22 cellular contexts compared by ENCODE assay signal in genomic region chr2:169493360-169493759, GRCh38. TPM values are rescaled to one million over a fixed set of nuclear protein-coding genes. Genes with fewer than 3 reads are reported as not detected.
DNase-seq lines count a peak whose midpoint lies in the region; ATAC-seq, FAIRE-seq and TF ChIP-seq lines count a peak whose summit lies in the region.
"Had no signal": no experiment of that assay in that cellular context is flagged by ENCODE, and none has a peak within 500 bp of the region (broad histone marks: within the 10 kb centered on the region; RNA-seq: fewer than 3 reads in every experiment).

No MANE protein-coding gene starts in this region.

- TF ChIP-seq CTCF in HepG2 (CRISPR knock-in tag; IDR thresholded peaks at IDR 0.05) (no peak), psoas muscle (IDR thresholded peaks at IDR 0.05) (no peak), mammary epithelial cell (conservative IDR thresholded peaks at IDR 0.05 in 1 of 2, IDR thresholded peaks at IDR 0.05 in 1 of 2; ENCODE audit: extremely low read depth in 1 of 2, insufficient read depth in 1 of 2, low read depth in 1 of 2, low read length in 2 of 2) (no peak)

- peak; percentile 45 for DNase-seq in HuH-7 (ENCODE audit: low spot score)
- DNase-seq in NCI-H526 treated with DMSO at 0.1 percent for 48 hours (lab: John Stamatoyannopoulos, UW), result peak; percentile 22
- peak; percentile 58 for DNase-seq in HepG2 (ENCODE audit: low spot score)
- DNase-seq in psoas muscle, result no peak
- no peak for DNase-seq in epidermal melanocyte (ENCODE audit: insufficient read length, low spot score)
- DNase-seq in activated CD4-positive, alpha-beta T cell treated with anti-CD3 and anti-CD28 coated beads for 36 hours, result no peak
- no peak for DNase-seq in mammary epithelial cell
- no peak for DNase-seq in NCI-H69 (lab: John Stamatoyannopoulos, UW)
- DNase-seq: Caco-2; CD4-positive, CD25-positive, alpha-beta regulatory T cell; CD8-positive, alpha-beta T cell; DMS153; DND-41; GM23248; H7; HCEC 1CT had no signal

- CTCF ChIA-PET in HepG2 (lab: Yijun Ruan, JAX; ENCODE audit: low intra/inter-chr PET ratio, low total read pairs), result no interaction called here
- CTCF ChIA-PET in activated CD4-positive, alpha-beta T cell treated with anti-CD3 and anti-CD28 coated beads for 36 hours (lab: Charles Lee), result interaction anchor here (1.0 kb wide), 1 partner anchor 11 kb away, joined by 4 read pairs; no protein-coding TSS in a partner anchor
- CTCF ChIA-PET in mammary epithelial cell (lab: Charles Lee; ENCODE audit: low non-redundant PET), result no interaction called here

- H3K4me1 Mint-ChIP-seq in activated CD4-positive, alpha-beta T cell treated with anti-CD3 and anti-CD28 coated beads for 36 hours, result no peaks in the 10 kb centered on the region
- H3K4me1 Mint-ChIP-seq: B cell; CD4-positive, CD25-positive, alpha-beta regulatory T cell had no signal

- no peak overlapping the region; a peak in 1 of 6 replicates for H3K4me3 ChIP-seq in HepG2 (replicated peaks in 1 of 3; ENCODE audit: insufficient read depth in 1 of 3, low read depth in 2 of 3, low read length in 3 of 3)
- no peak overlapping the region for H3K4me3 ChIP-seq in psoas muscle
- H3K4me3 ChIP-seq in mammary epithelial cell (replicated peaks in 1 of 3; ENCODE audit: insufficient read depth in 1 of 3, low read depth in 2 of 3, low read length in 3 of 3), result no peak overlapping the region
- H3K4me3 ChIP-seq: BLaER1, GM23248 had no signal

- no peak overlapping the region for H3K9ac ChIP-seq in HepG2 (ENCODE audit: insufficient read depth, low read depth, low read length)
- H3K9ac ChIP-seq in mammary epithelial cell (ENCODE audit: insufficient read depth, low read length), result no peak overlapping the region
- H3K9ac ChIP-seq: BLaER1, GM23248 had no signal

- in situ Hi-C loops in HepG2 (cut with HindIII; ENCODE audit: extremely low pct_ligation_motif_present, low pct_unique_long_range_greater_than_20kb) (no loop called here), mammary epithelial cell (cut with MboI; ENCODE audit: low sequenced_read_pairs in 2 of 2) (no loop called here)

- ATAC-seq in HepG2 (peak; percentile 69), psoas muscle (no peak)
- no peak for ATAC-seq in activated CD4-positive, alpha-beta T cell treated with anti-CD3 and anti-CD28 coated beads for 36 hours
- ATAC-seq: CD8-positive, alpha-beta T cell had no signal

- TF ChIP-seq EP300 in HepG2 (IDR thresholded peaks at IDR 0.05; ENCODE audit: low read depth in 2 of 2, low read length in 2 of 2) (no peak), HepG2 (CRISPR knock-in tag; IDR thresholded peaks at IDR 0.05; ENCODE audit: borderline replicate concordance) (no peak)

- no peaks in the 10 kb centered on the region; a peak in 3 of 5 replicates for H3K36me3 ChIP-seq in HepG2 (replicated peaks in 1 of 2; ENCODE audit: control insufficient read depth in 1 of 2, insufficient read depth in 2 of 2, low read length in 2 of 2)
- peaks cover 0 to 21% of the 10 kb centered on the region in 2 donors for H3K36me3 ChIP-seq in psoas muscle (ENCODE audit: insufficient read depth in 1 of 2, low read depth in 1 of 2)
- H3K36me3 ChIP-seq in mammary epithelial cell (ENCODE audit: insufficient read depth, low read length), result no peaks in the 10 kb centered on the region
- H3K36me3 ChIP-seq: BLaER1 had no signal

- no peaks in the 10 kb centered on the region for H3K9me3 Mint-ChIP-seq in activated CD4-positive, alpha-beta T cell treated with anti-CD3 and anti-CD28 coated beads for 36 hours (ENCODE audit: low read depth)
- H3K9me3 Mint-ChIP-seq: CD4-positive, CD25-positive, alpha-beta regulatory T cell; CD8-positive, alpha-beta T cell had no signal

- H3K27me3 ChIP-seq in HepG2 (ENCODE audit: control insufficient read depth in 1 of 2, insufficient read depth in 2 of 2, low read length in 2 of 2) (no peaks in the 10 kb centered on the region), psoas muscle (ENCODE audit: insufficient read depth in 3 of 3, low read length in 2 of 3) (no peaks in the 10 kb centered on the region), mammary epithelial cell (ENCODE audit: insufficient read depth, low read length) (no peaks in the 10 kb centered on the region)
- H3K27me3 ChIP-seq: BLaER1 had no signal

- no peak for TF ChIP-seq RAD21 in HepG2 (CRISPR knock-in tag; IDR thresholded peaks at IDR 0.05)

- H3K27ac ChIP-seq in HepG2 (ENCODE audit: extremely low read length, insufficient read depth, low read length) (no peak overlapping the region), psoas muscle (peak overlapping the region; percentile 81), mammary epithelial cell (ENCODE audit: insufficient read depth, low read depth, low read length) (no peak overlapping the region)
- H3K27ac ChIP-seq: 22Rv1, BLaER1, C4-2B, GM23248 had no signal

- H3K27ac Mint-ChIP-seq in activated CD4-positive, alpha-beta T cell treated with anti-CD3 and anti-CD28 coated beads for 36 hours, result no peak overlapping the region
- H3K27ac Mint-ChIP-seq: B cell; CD4-positive, CD25-positive, alpha-beta regulatory T cell; CD8-positive, alpha-beta T cell had no signal

- H4K20me1 ChIP-seq in HepG2 (ENCODE audit: insufficient read depth, low read length) (no peaks in the 10 kb centered on the region), mammary epithelial cell (ENCODE audit: insufficient read depth, low read length) (no peaks in the 10 kb centered on the region)
- H4K20me1 ChIP-seq: BLaER1 had no signal

- H3K4me2 ChIP-seq in HepG2 (ENCODE audit: low read depth, low read length), result peak overlapping the region; percentile 55
- no peak overlapping the region for H3K4me2 ChIP-seq in mammary epithelial cell (ENCODE audit: insufficient read depth, low read depth, low read length)
- H3K4me2 ChIP-seq: BLaER1 had no signal

- no peaks in the 10 kb centered on the region for H3K9me3 ChIP-seq in HepG2 (ENCODE audit: low read length)
- H3K9me3 ChIP-seq in psoas muscle, result no peaks in the 10 kb centered on the region
- H3K9me3 ChIP-seq in mammary epithelial cell (replicated peaks; ENCODE audit: insufficient read depth, low read length), result no peaks in the 10 kb centered on the region
- H3K9me3 ChIP-seq: BLaER1, Caco-2 had no signal

- TF ChIP-seq POLR2A in HepG2 (IDR thresholded peaks at IDR 0.05; ENCODE audit: insufficient read depth in 1 of 2, low read depth in 2 of 2, low read length in 2 of 2), result no peak

- peaks cover 3% of the 10 kb centered on the region for H3K36me3 Mint-ChIP-seq in activated CD4-positive, alpha-beta T cell treated with anti-CD3 and anti-CD28 coated beads for 36 hours (ENCODE audit: low read depth)
- H3K36me3 Mint-ChIP-seq: CD4-positive, CD25-positive, alpha-beta regulatory T cell had no signal

- intact Hi-C loops in HepG2 (cut with micrococcal nuclease; ENCODE audit: unreplicated experiment) (no loop called here), psoas muscle (cut with DNase I) (no loop called here), mammary epithelial cell (cut with micrococcal nuclease) (no loop called here)
- intact Hi-C loops in activated CD4-positive, alpha-beta T cell treated with anti-CD3 and anti-CD28 coated beads for 36 hours (cut with DNase I, micrococcal nuclease), result no loop called here

- H3K4me1 ChIP-seq in HepG2 (ENCODE audit: insufficient read depth, low read length) (peaks cover 25% of the 10 kb centered on the region), psoas muscle (peaks cover 11% of the 10 kb centered on the region), mammary epithelial cell (ENCODE audit: insufficient read depth, low read length) (no peaks in the 10 kb centered on the region)
- H3K4me1 ChIP-seq: BLaER1 had no signal

- H3K4me3 Mint-ChIP-seq in activated CD4-positive, alpha-beta T cell treated with anti-CD3 and anti-CD28 coated beads for 36 hours, result no peak overlapping the region
- H3K4me3 Mint-ChIP-seq: B cell; CD4-positive, CD25-positive, alpha-beta regulatory T cell; CD8-positive, alpha-beta T cell had no signal

- no peak for FAIRE-seq in HepG2 (lab: Jason Lieb, UNC)
- FAIRE-seq: GM12892, H1 had no signal

- H2AFZ ChIP-seq in HepG2 (ENCODE audit: low read length) (no peak overlapping the region), mammary epithelial cell (ENCODE audit: low read depth, low read length) (no peak overlapping the region)
- H2AFZ ChIP-seq: GM23248 had no signal

- POLR2A ChIA-PET in HepG2 (lab: Yijun Ruan, JAX), result interaction anchor here (2.8 kb wide), 1 partner anchor 14 kb away, joined by 7 read pairs; the partner anchor contains the start of gene BBS5
- POLR2A ChIA-PET in activated CD4-positive, alpha-beta T cell treated with anti-CD3 and anti-CD28 coated beads for 36 hours (lab: Charles Lee), result no interaction called here

- WGBS in HepG2 (ENCODE audit: low lambda C conversion rate), result 47% methylated on average over 2 of the region's 2 CpGs
- 88 to 92% (median 91%) methylated on average over 2 of the region's 2 CpGs for WGBS in psoas muscle, 3 donors
- 94% methylated on average over 2 of the region's 2 CpGs for WGBS in mammary epithelial cell (ENCODE audit: low coverage, missing lambda C conversion rate)

- dilution Hi-C loops in mammary epithelial cell (cut with HindIII; ENCODE audit: low sequenced_read_pairs), result no loop called here

- no peaks in the 10 kb centered on the region for H3K27me3 Mint-ChIP-seq in activated CD4-positive, alpha-beta T cell treated with anti-CD3 and anti-CD28 coated beads for 36 hours
- H3K27me3 Mint-ChIP-seq: B cell; CD4-positive, CD25-positive, alpha-beta regulatory T cell had no signal

- H3K79me2 ChIP-seq in HepG2 (ENCODE audit: insufficient read depth, low read length) (no peaks in the 10 kb centered on the region), mammary epithelial cell (ENCODE audit: insufficient read depth, low read length) (no peaks in the 10 kb centered on the region)

- BruUV-seq in HepG2 (replicated peaks; lab: Mats Ljungman, UMichigan) (no TSS peak), mammary epithelial cell (replicated peaks; lab: Mats Ljungman, UMichigan) (no TSS peak)

RNA-seq across cellular contexts. Expression of gene BBS5, which starts 14.1 kb away (rescaled TPM):
- 3.3 and 4.5 TPM in 2 replicates for total RNA-seq in HepG2 (2016; rRNA removed; fragmentation: Illumina TruSeq; extraction: Trizol)
- total RNA-seq in HepG2 (2016; cell fraction: cytosol; rRNA removed; fragmentation: Illumina TruSeq; extraction: Trizol; ENCODE audit: low read depth), result 0.71 and 0.88 TPM in 2 replicates
- total RNA-seq in HepG2 (2016; cell fraction: insoluble cytoplasmic fraction; rRNA removed; fragmentation: Illumina TruSeq; extraction: Trizol), result 3.7 and 4.8 TPM in 2 replicates
- total RNA-seq in HepG2 (2016; cell fraction: membrane; rRNA removed; fragmentation: Illumina TruSeq; extraction: Trizol), result 1.5 and 2.2 TPM in 2 replicates
- 4.6 and 8.1 TPM in 2 replicates for total RNA-seq in HepG2 (2016; cell fraction: nucleus; rRNA removed; fragmentation: Illumina TruSeq; extraction: Trizol)
- polyA plus RNA-seq in HepG2 (2011; rRNA removed), result 1.7 and 1.8 TPM in 2 replicates
- polyA plus RNA-seq in HepG2 (2011; cell fraction: cytosol; rRNA removed), result 1.4 and 2.0 TPM in 2 replicates
- polyA plus RNA-seq in HepG2 (2011; cell fraction: nucleus; rRNA removed), result 3.7 and 5.4 TPM in 2 replicates
- polyA plus RNA-seq in HepG2 (2012), result 2.6 and 2.8 TPM in 2 replicates
- polyA plus RNA-seq in HepG2 (2016; cell fraction: cytosol; fragmentation: Illumina TruSeq; extraction: Trizol; ENCODE audit: low read depth), result 0.44 and 0.62 TPM in 2 replicates
- polyA plus RNA-seq in HepG2 (2016; cell fraction: insoluble cytoplasmic fraction; fragmentation: Illumina TruSeq; extraction: Trizol; ENCODE audit: low read depth), result 3.4 and 4.2 TPM in 2 replicates
- polyA plus RNA-seq in HepG2 (2016; cell fraction: membrane; fragmentation: Illumina TruSeq; extraction: Trizol; ENCODE audit: low read depth), result 1.0 and 1.2 TPM in 2 replicates
- 12.1 and 12.6 TPM in 2 replicates for polyA plus RNA-seq in HepG2 (2016; cell fraction: nucleus; fragmentation: Illumina TruSeq; extraction: Trizol; ENCODE audit: insufficient read depth, low read depth)
- polyA minus RNA-seq in HepG2 (2011; rRNA and poly(A)+ RNA removed; ENCODE audit: low replicate concordance), result 1.4 TPM in 1 of 2 replicates, not detected in the other
- 1.4 and 2.7 TPM in 2 replicates for polyA minus RNA-seq in HepG2 (2011; cell fraction: cytosol; rRNA and poly(A)+ RNA removed)
- polyA minus RNA-seq in HepG2 (2011; cell fraction: nucleus; rRNA and poly(A)+ RNA removed), result 6.2 and 8.1 TPM in 2 replicates
- 10 to 100 TPM in 1 of 4 donors, 1 to 10 TPM in 3; 8.1 to 12.3 (median 9.2) TPM for total RNA-seq in psoas muscle
- 10 to 100 TPM in 1 of 3 donors, 1 to 10 TPM in 2; 3.7 to 12.2 (median 5.1) TPM for polyA plus RNA-seq in psoas muscle
- 1 to 10 TPM; 2.7 to 3.4 TPM for total RNA-seq in activated CD4-positive, alpha-beta T cell treated with anti-CD3 and anti-CD28 coated beads for 36 hours
- total RNA-seq in mammary epithelial cell, result 1 to 10 TPM; 5.9 to 6.2 TPM
- 1.7 TPM for polyA plus RNA-seq in mammary epithelial cell
- polyA minus RNA-seq in mammary epithelial cell, result not detected

RNA-seq across cellular contexts. Expression of gene KLHL41, which starts 16.1 kb away (rescaled TPM):
- total RNA-seq in HepG2 (2016; rRNA removed; fragmentation: Illumina TruSeq; extraction: Trizol) (0.27 and 0.31 TPM in 2 replicates), psoas muscle (1,000 to 10,000 TPM; 3,179 to 3,578 (median 3,364) TPM), mammary epithelial cell (under 1 TPM; 0.16 to 0.17 TPM)
- 0.91 and 0.97 TPM in 2 replicates for total RNA-seq in HepG2 (2016; cell fraction: cytosol; rRNA removed; fragmentation: Illumina TruSeq; extraction: Trizol; ENCODE audit: low read depth)
- total RNA-seq in HepG2 (2016; cell fraction: insoluble cytoplasmic fraction; rRNA removed; fragmentation: Illumina TruSeq; extraction: Trizol), result 0.12 and 0.35 TPM in 2 replicates
- total RNA-seq in HepG2 (2016; cell fraction: membrane; rRNA removed; fragmentation: Illumina TruSeq; extraction: Trizol), result 0.46 and 0.55 TPM in 2 replicates
- total RNA-seq in HepG2 (2016; cell fraction: nucleus; rRNA removed; fragmentation: Illumina TruSeq; extraction: Trizol), result 0.22 and 0.69 TPM in 2 replicates
- polyA plus RNA-seq in HepG2 (2011; rRNA removed) (0.07 TPM in 1 of 2 replicates, not detected in the other), psoas muscle (1,000 to 10,000 TPM in 2 of 3 donors, 100 to 1,000 TPM in 1; 639 to 3,023 (median 2,979) TPM), mammary epithelial cell (0.14 TPM)
- polyA plus RNA-seq in HepG2 (2011; cell fraction: cytosol; rRNA removed), result 0.01 and 0.03 TPM in 2 replicates
- polyA plus RNA-seq in HepG2 (2011; cell fraction: nucleus; rRNA removed), result 0.13 and 0.21 TPM in 2 replicates
- polyA plus RNA-seq in HepG2 (2012), result 0.09 and 0.16 TPM in 2 replicates
- 0.11 TPM in 1 of 2 replicates, not detected in the other for polyA plus RNA-seq in HepG2 (2016; cell fraction: cytosol; fragmentation: Illumina TruSeq; extraction: Trizol; ENCODE audit: low read depth)
- 0.21 and 1.2 TPM in 2 replicates for polyA plus RNA-seq in HepG2 (2016; cell fraction: insoluble cytoplasmic fraction; fragmentation: Illumina TruSeq; extraction: Trizol; ENCODE audit: low read depth)
- 0.07 and 0.10 TPM in 2 replicates for polyA plus RNA-seq in HepG2 (2016; cell fraction: membrane; fragmentation: Illumina TruSeq; extraction: Trizol; ENCODE audit: low read depth)
- polyA plus RNA-seq in HepG2 (2016; cell fraction: nucleus; fragmentation: Illumina TruSeq; extraction: Trizol; ENCODE audit: insufficient read depth, low read depth), result 1.3 and 1.4 TPM in 2 replicates
- polyA minus RNA-seq in HepG2 (2011; rRNA and poly(A)+ RNA removed; ENCODE audit: low replicate concordance), result not detected in 2 replicates
- not detected in 2 replicates for polyA minus RNA-seq in HepG2 (2011; cell fraction: cytosol; rRNA and poly(A)+ RNA removed)
- 0.26 TPM in 1 of 2 replicates, not detected in the other for polyA minus RNA-seq in HepG2 (2011; cell fraction: nucleus; rRNA and poly(A)+ RNA removed)
- total RNA-seq in activated CD4-positive, alpha-beta T cell treated with anti-CD3 and anti-CD28 coated beads for 36 hours, result under 1 TPM in 1 of 2 experiments, not detected in 1; 0.46 TPM
- polyA minus RNA-seq in mammary epithelial cell, result not detected
- total RNA-seq: Caco-2; CD4-positive, CD25-positive, alpha-beta regulatory T cell; CD8-positive, alpha-beta T cell; H1; H7 had no signal
- polyA plus RNA-seq: H1 had no signal

Comparison
In these comparisons a context has a peak if more than half of its experiments do, and no peak if none do; other contexts are left out.
1. DNase-seq: peak in HuH-7 (single experiment), NCI-H526 treated with DMSO at 0.1 percent for 48 hours (single experiment) and HepG2 (single experiment); none in psoas muscle (0 of 2), epidermal melanocyte (single experiment), activated CD4-positive, alpha-beta T cell treated with anti-CD3 and anti-CD28 coated beads for 36 hours (single experiment), mammary epithelial cell (single experiment) and NCI-H69 (single experiment).
2. RNA of gene KLHL41, which starts 16.1 kb away (total RNA-seq): 3,179 to 3,578 TPM in psoas muscle; 0.46 TPM in activated CD4-positive, alpha-beta T cell treated with anti-CD3 and anti-CD28 coated beads for 36 hours, 0.12 to 0.97 TPM in HepG2 and 0.16 to 0.17 TPM in mammary epithelial cell; every median in the first group is over 1,000 times any median in the second.